ENCODE assay signal across 8 cellular contexts in genomic region chr17:31857920-31858646, GRCh38. TPM values are rescaled to one million over a fixed set of nuclear protein-coding genes. Genes with fewer than 3 reads are reported as not detected.
DNase-seq lines count a peak whose midpoint lies in the region; TF ChIP-seq lines count a peak whose summit lies in the region.

No MANE protein-coding gene starts in this region.

- H3K9me3 Mint-ChIP-seq in activated T-cell treated with anti-CD3 and anti-CD28 coated beads, Interleukin-2, amount 50 U/mL, for 24 hours = no peaks in the 10 kb centered on the region
- no peaks in the 10 kb centered on the region for H3K9me3 Mint-ChIP-seq in osteocyte (ENCODE audit: unreplicated experiment)

- TF ChIP-seq CTCF in fibroblast of mammary gland (conservative IDR thresholded peaks at IDR 0.05; ENCODE audit: control insufficient read depth, insufficient read depth, low read depth, low read length) (no peak), osteocyte (IDR thresholded peaks at IDR 0.05) (no peak)

- H3K4me3 ChIP-seq in SJSA1 (peak overlapping the region; percentile 87), fibroblast of mammary gland (ENCODE audit: control insufficient read depth, low read depth, low read length) (peak overlapping the region; percentile 72)

- peaks cover 19% of the 10 kb centered on the region for H3K4me1 ChIP-seq in SJSA1 (replicated peaks)

- H3K27ac ChIP-seq in SJSA1 = peak overlapping the region; percentile 57

- H3K4me1 Mint-ChIP-seq in activated T-cell treated with anti-CD3 and anti-CD28 coated beads, Interleukin-2, amount 50 U/mL, for 24 hours (ENCODE audit: low read depth) = peaks cover 20% of the 10 kb centered on the region
- H3K4me1 Mint-ChIP-seq in osteocyte (ENCODE audit: unreplicated experiment) = peaks cover 21% of the 10 kb centered on the region

- peak overlapping the region; percentile 91 for H3K27ac Mint-ChIP-seq in activated T-cell treated with anti-CD3 and anti-CD28 coated beads, Interleukin-2, amount 50 U/mL, for 24 hours
- peak overlapping the region; percentile 55 for H3K27ac Mint-ChIP-seq in osteocyte (ENCODE audit: unreplicated experiment)

- peak overlapping the region; percentile 88 for H3K4me3 Mint-ChIP-seq in activated T-cell treated with anti-CD3 and anti-CD28 coated beads, Interleukin-2, amount 50 U/mL, for 24 hours
- H3K4me3 Mint-ChIP-seq in osteocyte (ENCODE audit: unreplicated experiment) = peak overlapping the region; percentile 74

- H3K36me3 Mint-ChIP-seq in activated T-cell treated with anti-CD3 and anti-CD28 coated beads, Interleukin-2, amount 50 U/mL, for 24 hours (ENCODE audit: low read depth) = peaks cover 44% of the 10 kb centered on the region
- peaks cover 7% of the 10 kb centered on the region for H3K36me3 Mint-ChIP-seq in osteocyte (ENCODE audit: unreplicated experiment)

- peaks cover 50% of the 10 kb centered on the region for H3K36me3 ChIP-seq in SJSA1

- DNase-seq in activated T-cell treated with anti-CD3 and anti-CD28 coated beads, Interleukin-2, amount 50 U/mL, for 24 hours = no peak
- no peak for DNase-seq in activated T-cell treated with anti-CD3 and anti-CD28 coated beads for 4 hours
- DNase-seq in SJSA1 (ENCODE audit: low read depth in 1 of 2, low spot score in 2 of 2) = no peak
- peak; percentile 12 for DNase-seq in fibroblast of mammary gland (ENCODE audit: low read depth)
- no peak for DNase-seq in osteocyte (ENCODE audit: extremely low spot score, unreplicated experiment)
- DNase-seq in activated effector memory CD4-positive, alpha-beta T cell treated with Interleukin-2 at 50 U/mL for 16 hours = no peak
- DNase-seq in CD1c-positive myeloid dendritic cell (ENCODE audit: extremely low spot score) = no peak
- no peak for DNase-seq in HCEC 1CT

- no peaks in the 10 kb centered on the region for H3K27me3 Mint-ChIP-seq in activated T-cell treated with anti-CD3 and anti-CD28 coated beads, Interleukin-2, amount 50 U/mL, for 24 hours
- no peaks in the 10 kb centered on the region for H3K27me3 Mint-ChIP-seq in osteocyte (ENCODE audit: unreplicated experiment)

- no peaks in the 10 kb centered on the region for H3K9me3 ChIP-seq in SJSA1 (replicated peaks)

- no peaks in the 10 kb centered on the region for H3K27me3 ChIP-seq in SJSA1 (replicated peaks)

RNA-seq across cellular contexts. Expression of gene COPRS, which starts 1.0 kb away (rescaled TPM):
- 119 and 197 TPM in 2 replicates for total RNA-seq in SJSA1 (2014; rRNA removed; shearing (Covaris generic))
- total RNA-seq in osteocyte = 51.2 and 52.9 TPM in 2 replicates

RNA-seq across cellular contexts. Expression of gene UTP6, which starts 43.4 kb away (rescaled TPM):
- 60.9 and 86.4 TPM in 2 replicates for total RNA-seq in SJSA1 (2014; rRNA removed; shearing (Covaris generic))
- 74.3 and 77.0 TPM in 2 replicates for total RNA-seq in osteocyte
